Comparison of ENCODE assay signal across 8 cellular contexts in genomic region chr17:63446218-63446980, GRCh38. TPM values are rescaled to one million over a fixed set of nuclear protein-coding genes. Genes with fewer than 3 reads are reported as not detected.
A peak's percentile ranks its signal among the peaks of the same experiment; 100 is the strongest.
DNase-seq lines count a peak whose midpoint lies in the region; ATAC-seq and TF ChIP-seq lines count a peak whose summit lies in the region.

TSS of gene CYB561 (minus strand) at chr17:63446306. CDS start at chr17:63437547, 8,759 bp downstream.

- DNase-seq in CD14-positive monocyte (ENCODE audit: low spot score) (peak; percentile 74), GM19240 (ENCODE audit: insufficient read length, low spot score) (peak; percentile 71), OCI-M1 (lab: John Stamatoyannopoulos, UW) (peak; percentile 92), fibroblast of peridontal ligament (ENCODE audit: extremely low read depth) (peak; percentile 43)

- peaks cover 12 to 32% (median 23%) of the 10 kb centered on the region in 3 donors for H3K27me3 Mint-ChIP-seq in CD14-positive monocyte (ENCODE audit: low read depth in 3 of 3)
- no peaks in the 10 kb centered on the region for H3K27me3 Mint-ChIP-seq in activated T-helper 17 cell treated with anti-CD3 and anti-CD28 coated beads, Interleukin-2, amount 50 U/mL, for 72 hours

- peaks cover 30% of the 10 kb centered on the region for H3K4me1 Mint-ChIP-seq in CD14-positive monocyte
- H3K4me1 Mint-ChIP-seq in activated T-helper 17 cell treated with anti-CD3 and anti-CD28 coated beads, Interleukin-2, amount 50 U/mL, for 72 hours = peaks cover 8% of the 10 kb centered on the region

- no peaks in the 10 kb centered on the region for H3F3A ChIP-seq in neural cell (ENCODE audit: insufficient read depth, low read length, poor library complexity, severe bottlenecking)

- H3K9me2 ChIP-seq in neural cell (ENCODE audit: insufficient read depth, low read length) = no peaks in the 10 kb centered on the region

- no peaks in the 10 kb centered on the region for H4K20me1 ChIP-seq in neural cell (ENCODE audit: insufficient read depth)

- H3K9me3 Mint-ChIP-seq in CD14-positive monocyte = no peaks in the 10 kb centered on the region
- H3K9me3 Mint-ChIP-seq in activated T-helper 17 cell treated with anti-CD3 and anti-CD28 coated beads, Interleukin-2, amount 50 U/mL, for 72 hours = no peaks in the 10 kb centered on the region

- H3K27me3 ChIP-seq in neural cell (ENCODE audit: insufficient read depth, low read depth, low read length) = no peaks in the 10 kb centered on the region
- H3K27me3 ChIP-seq in stomach smooth muscle (ENCODE audit: control insufficient read depth in 1 of 2, insufficient read depth in 2 of 2, low read length in 2 of 2) = peaks cover 0 to 4% of the 10 kb centered on the region in 2 donors

- TF ChIP-seq RAD21 in neural cell (conservative IDR thresholded peaks at IDR 0.05) = no peak

- TF ChIP-seq CTCF in CD14-positive monocyte (IDR thresholded peaks at IDR 0.05) (peak; percentile 15), neural cell (IDR thresholded peaks at IDR 0.05; ENCODE audit: poor library complexity, severe bottlenecking) (no peak)

- H3K27ac ChIP-seq in neural cell (ENCODE audit: low read length) (no peak within 1 kb of the TSS), stomach smooth muscle (ENCODE audit: low read length) (peak within 1 kb of the TSS; percentile 41)

- intact Hi-C loops in CD14-positive monocyte (cut with micrococcal nuclease) = loop anchor here in 1 of 2 donors (10.0 kb wide), 1 partner anchor 98 kb away; no protein-coding TSS in a partner anchor

- H3K27ac Mint-ChIP-seq in CD14-positive monocyte = peak within 1 kb of the TSS; percentile 5 to 78 (median 66)
- H3K27ac Mint-ChIP-seq in activated T-helper 17 cell treated with anti-CD3 and anti-CD28 coated beads, Interleukin-2, amount 50 U/mL, for 72 hours = peak within 1 kb of the TSS; percentile 89

- H3K9ac ChIP-seq in neural cell (ENCODE audit: low read length) (peak within 1 kb of the TSS; percentile 66), stomach smooth muscle (ENCODE audit: low read length in 2 of 2) (peak within 1 kb of the TSS; percentile 61 to 68)

- peak within 1 kb of the TSS; percentile 73 for H2AFZ ChIP-seq in neural cell (ENCODE audit: low read depth, low read length)

- peaks cover 17% of the 10 kb centered on the region for H3K4me1 ChIP-seq in stomach smooth muscle (ENCODE audit: control insufficient read depth, insufficient read depth, low read length)

- no peaks in the 10 kb centered on the region for H3K9me3 ChIP-seq in neural cell (ENCODE audit: low read length)
- H3K9me3 ChIP-seq in stomach smooth muscle (ENCODE audit: control insufficient read depth in 2 of 2, low read length in 2 of 2) = no peaks in the 10 kb centered on the region

- peak; percentile 64 for ATAC-seq in HG03439 (IDR thresholded peaks at IDR 0.05; ENCODE audit: unreplicated experiment)
- ATAC-seq in activated T-helper 17 cell treated with anti-CD3 and anti-CD28 coated beads, Interleukin-2, amount 50 U/mL, for 72 hours (replicated peaks) = peak; percentile 62

- TF ChIP-seq EP300 in neural cell (conservative IDR thresholded peaks at IDR 0.05; ENCODE audit: poor library complexity, severe bottlenecking) = peak; percentile 32

- H3K4me2 ChIP-seq in neural cell (ENCODE audit: low read length) = peak within 1 kb of the TSS; percentile 30

- H3K36me3 Mint-ChIP-seq in CD14-positive monocyte = peaks cover 3% of the 10 kb centered on the region in 2 donors
- H3K36me3 Mint-ChIP-seq in activated T-helper 17 cell treated with anti-CD3 and anti-CD28 coated beads, Interleukin-2, amount 50 U/mL, for 72 hours (ENCODE audit: low read depth) = no peaks in the 10 kb centered on the region

- H3K4me3 Mint-ChIP-seq in CD14-positive monocyte = peak within 1 kb of the TSS; percentile 72 to 82
- H3K4me3 Mint-ChIP-seq in activated T-helper 17 cell treated with anti-CD3 and anti-CD28 coated beads, Interleukin-2, amount 50 U/mL, for 72 hours = peak within 1 kb of the TSS; percentile 79

- H3K36me3 ChIP-seq in neural cell (ENCODE audit: insufficient read depth, low read length) = no peaks in the 10 kb centered on the region
- no peaks in the 10 kb centered on the region for H3K36me3 ChIP-seq in stomach smooth muscle (ENCODE audit: control insufficient read depth in 2 of 2, insufficient read depth in 2 of 2, low read length in 2 of 2)

- H3K4me3 ChIP-seq in neural cell (ENCODE audit: low read length) (peak within 1 kb of the TSS; percentile 77), stomach smooth muscle (ENCODE audit: low read length in 2 of 2) (peak within 1 kb of the TSS; percentile 48 to 73)

- no peaks in the 10 kb centered on the region for H3K79me2 ChIP-seq in neural cell (replicated peaks; ENCODE audit: insufficient read depth, low read length)

TF ChIP-seq in neural cell, 6 proteins besides CTCF, POLR2A, EP300 and RAD21:
- peak; percentile 87 for TF ChIP-seq MXI1 (conservative IDR thresholded peaks at IDR 0.05; ENCODE audit: poor library complexity, severe bottlenecking)
- no peak for TF ChIP-seq TAF1 (IDR thresholded peaks at IDR 0.05; ENCODE audit: low read depth)

RNA-seq across cellular contexts. Expression of gene CYB561, which starts in this region (rescaled TPM):
- polyA plus RNA-seq in CD14-positive monocyte (1 to 10 TPM; 5.2 to 8.3 TPM), neural cell (14.3 and 15.7 TPM in 2 replicates)
- total RNA-seq in activated T-helper 17 cell treated with anti-CD3 and anti-CD28 coated beads, Interleukin-2, amount 50 U/mL, for 72 hours = 10 to 100 TPM in 1 of 2 donors, 1 to 10 TPM in 1; 6.7 to 10.8 TPM
- polyA minus RNA-seq in neural cell = 8.3 and 9.6 TPM in 2 replicates
